ENCODE assay signal across 18 cellular contexts in genomic region chr5:32094691-32095090, GRCh38.
"Had no signal": no experiment of that assay in that cellular context is flagged by ENCODE, and none has a peak within 500 bp of the region (broad histone marks: within the 10 kb centered on the region; RNA-seq: fewer than 3 reads in every experiment).

No MANE protein-coding gene starts in this region.

- H3K9me3 Mint-ChIP-seq: activated naive CD4-positive, alpha-beta T cell treated with anti-CD3 and anti-CD28 coated beads, Interleukin-2, amount 10 ng/mL, durations not matched to agents 7 days and 5 days; activated naive CD8-positive, alpha-beta T cell treated with anti-CD3 and anti-CD28 coated beads, Interleukin-2, amount 50 U/mL, for 24 hours; activated T-cell treated with anti-CD3 and anti-CD28 coated beads, Interleukin-2, amount 50 U/mL, for 24 hours; nephron; stimulated activated naive CD8-positive, alpha-beta T cell treated with anti-CD3 and anti-CD28 coated beads, Interleukin-15, Interleukin-2, amounts not matched to agents 100 ng/mL and 50 ng/mL, for 24 hours had no signal

- H3K4me3 Mint-ChIP-seq: activated naive CD4-positive, alpha-beta T cell treated with anti-CD3 and anti-CD28 coated beads, Interleukin-2, amount 10 ng/mL, durations not matched to agents 7 days and 5 days; activated naive CD8-positive, alpha-beta T cell treated with anti-CD3 and anti-CD28 coated beads, Interleukin-2, amount 50 U/mL, for 24 hours; activated T-cell treated with anti-CD3 and anti-CD28 coated beads, Interleukin-2, amount 50 U/mL, for 24 hours; nephron; stimulated activated naive CD8-positive, alpha-beta T cell treated with anti-CD3 and anti-CD28 coated beads, Interleukin-15, Interleukin-2, amounts not matched to agents 100 ng/mL and 50 ng/mL, for 24 hours had no signal

- H3K27ac Mint-ChIP-seq: activated naive CD4-positive, alpha-beta T cell treated with anti-CD3 and anti-CD28 coated beads, Interleukin-2, amount 10 ng/mL, durations not matched to agents 7 days and 5 days; activated naive CD8-positive, alpha-beta T cell treated with anti-CD3 and anti-CD28 coated beads, Interleukin-2, amount 50 U/mL, for 24 hours; nephron; stimulated activated naive CD8-positive, alpha-beta T cell treated with anti-CD3 and anti-CD28 coated beads, Interleukin-15, Interleukin-2, amounts not matched to agents 100 ng/mL and 50 ng/mL, for 24 hours had no signal

- ATAC-seq: activated naive CD8-positive, alpha-beta T cell treated with anti-CD3 and anti-CD28 coated beads, Interleukin-2, amount 50 U/mL, for 24 hours; foreskin keratinocyte; left lobe of liver had no signal

- H3K4me1 ChIP-seq: foreskin keratinocyte had no signal

- H3K4me1 Mint-ChIP-seq: activated naive CD4-positive, alpha-beta T cell treated with anti-CD3 and anti-CD28 coated beads, Interleukin-2, amount 10 ng/mL, durations not matched to agents 7 days and 5 days; activated naive CD8-positive, alpha-beta T cell treated with anti-CD3 and anti-CD28 coated beads, Interleukin-2, amount 50 U/mL, for 24 hours had no signal

- H3K27me3 ChIP-seq: foreskin keratinocyte had no signal

- DNase-seq: activated CD4-positive, alpha-beta T cell treated with anti-CD3 and anti-CD28 coated beads, Interleukin-2, amount 50 U/mL, for 48 hours; activated effector memory CD4-positive, alpha-beta T cell treated with Interleukin-2 at 50 U/mL for 16 hours; activated naive CD4-positive, alpha-beta T cell treated with anti-CD3 and anti-CD28 coated beads, Interleukin-2, amount 10 ng/mL, durations not matched to agents 7 days and 5 days; activated naive CD8-positive, alpha-beta T cell treated with anti-CD3 and anti-CD28 coated beads, Interleukin-2, amount 50 U/mL, for 24 hours; activated T-cell treated with anti-CD3 and anti-CD28 coated beads, Interleukin-2, amount 50 U/mL, for 24 hours; anterior cingulate cortex; cerebellar nuclear complex; foreskin keratinocyte; kidney; midbrain; nucleus accumbens; retina; stimulated activated CD4-positive, alpha-beta T cell treated with anti-CD3 and anti-CD28 coated beads, Interleukin-12 subunit alpha, Interleukin-12 subunit beta, amount 100 ng/mL, for 4 hours; stimulated activated CD4-positive, alpha-beta T cell treated with anti-CD3 and anti-CD28 coated beads, Interleukin-2, amount 100 ng/mL, for 24 hours had no signal

- H3K27ac ChIP-seq: epithelial cell of prostate, foreskin keratinocyte had no signal
